Comparison of ENCODE assay signal across 8 cellular contexts in the genomic region with DNA sequence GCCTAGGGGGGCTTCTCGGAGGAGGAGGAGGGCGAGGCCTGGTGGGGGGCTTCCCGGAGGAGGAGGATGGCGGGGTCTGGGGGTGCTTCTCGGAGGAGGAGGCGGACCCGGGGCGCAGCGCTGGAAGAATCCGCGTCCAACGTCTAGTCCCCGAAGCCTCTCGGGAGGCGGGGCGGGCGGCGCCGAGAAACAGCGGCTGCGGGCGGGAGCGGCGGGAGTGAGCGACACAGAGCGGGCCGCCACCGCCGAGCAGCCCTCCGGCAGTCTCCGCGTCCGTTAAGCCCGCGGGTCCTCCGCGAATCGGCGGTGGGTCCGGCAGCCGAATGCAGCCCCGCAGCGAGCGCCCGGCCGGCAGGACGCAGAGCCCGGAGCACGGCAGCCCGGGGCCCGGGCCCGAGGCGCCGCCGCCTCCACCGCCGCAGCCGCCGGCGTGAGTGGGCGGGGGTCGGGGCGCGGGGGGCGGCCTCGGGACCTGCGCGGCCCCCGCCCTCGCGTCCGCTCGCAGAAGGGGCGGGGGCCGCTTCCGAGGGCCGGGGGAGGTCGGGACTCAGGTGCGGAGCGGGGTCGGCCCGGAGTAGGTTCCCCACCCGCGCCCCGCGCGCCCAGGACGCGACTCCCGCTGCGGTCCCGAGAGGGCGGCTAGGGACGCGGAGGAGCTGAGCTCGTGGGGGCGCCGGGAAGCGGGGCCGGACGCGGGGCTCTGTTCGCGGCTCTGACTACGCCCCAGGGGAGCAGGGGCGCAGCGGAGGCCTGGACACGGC. TPM values are rescaled to one million over a fixed set of nuclear protein-coding genes. Genes with fewer than 3 reads are reported as not detected.
DNase-seq lines count a peak whose midpoint lies in the region; ATAC-seq and TF ChIP-seq lines count a peak whose summit lies in the region.

A gene (plus strand): TSS at position 214 of the 761 bp plus-strand sequence. CDS start 110 bp downstream, at position 324.

- H3K9me3 ChIP-seq in Peyer's patch, result no peaks in the 10 kb centered on the region
- no peaks in the 10 kb centered on the region for H3K9me3 ChIP-seq in esophagus squamous epithelium

- H3K27me3 ChIP-seq in Peyer's patch, result no peaks in the 10 kb centered on the region
- H3K27me3 ChIP-seq in esophagus squamous epithelium, result peaks cover 0 to 6% (median 0%) of the 10 kb centered on the region in 4 donors

- H3K4me1 Mint-ChIP-seq in activated T-cell treated with anti-CD3 and anti-CD28 coated beads, Interleukin-2, amount 50 U/mL, for 4 hours (ENCODE audit: low read depth), result peaks cover 23% of the 10 kb centered on the region
- H3K4me1 Mint-ChIP-seq in naive B cell, result peaks cover 17 to 31% (median 19%) of the 10 kb centered on the region in 3 donors

- peaks cover 11% of the 10 kb centered on the region for H3K36me3 Mint-ChIP-seq in activated T-cell treated with anti-CD3 and anti-CD28 coated beads, Interleukin-2, amount 50 U/mL, for 4 hours (ENCODE audit: insufficient read depth)
- peaks cover 0 to 6% of the 10 kb centered on the region in 2 donors for H3K36me3 Mint-ChIP-seq in naive B cell

- TF ChIP-seq CTCF in GM12864 (IDR thresholded peaks at IDR 0.05; ENCODE audit: low read depth, low read length, missing control alignments) (no peak), Peyer's patch (IDR thresholded peaks at IDR 0.05) (peak in 1 of 6 experiments; percentile 8), esophagus squamous epithelium (IDR thresholded peaks at IDR 0.05) (no peak)

- H3K4me3 ChIP-seq in GM12864 (ENCODE audit: low read depth, low read length) (peak within 1 kb of the TSS; percentile 83), Peyer's patch (peak within 1 kb of the TSS; percentile 88 to 100 (median 92)), esophagus squamous epithelium (peak within 1 kb of the TSS; percentile 80 to 99 (median 90))

- DNase-seq in GM12864 (ENCODE audit: low read depth) (no peak), Peyer's patch (peak; percentile 75 to 89 (median 82)), esophagus squamous epithelium (lab: John Stamatoyannopoulos, UW) (no peak), naive B cell (peak; percentile 71)
- DNase-seq in activated T-cell treated with anti-CD3 and anti-CD28 coated beads, Interleukin-2, amount 50 U/mL, for 4 hours, result peak; percentile 75
- DNase-seq in stimulated activated CD8-positive, alpha-beta memory T cell treated with anti-CD3 and anti-CD28 coated beads, Interleukin-7, amount 100 ng/mL, for 48 hours (ENCODE audit: extremely low read depth in 1 of 2, low read depth in 1 of 2), result peak; percentile 61 to 77

- peak within 1 kb of the TSS; percentile 98 for H3K4me3 Mint-ChIP-seq in activated T-cell treated with anti-CD3 and anti-CD28 coated beads, Interleukin-2, amount 50 U/mL, for 4 hours
- H3K4me3 Mint-ChIP-seq in naive B cell, result peak within 1 kb of the TSS; percentile 77 to 95 (median 91)

- H3K27ac Mint-ChIP-seq in naive B cell, result peak within 1 kb of the TSS in 4 of 6 donors; percentile 34 to 81 (median 57)

- WGBS in esophagus squamous epithelium, 2 donors, result 0 to 5% methylated on average over 8 to 12 of the region's 108 CpGs

- H3K27me3 Mint-ChIP-seq in activated T-cell treated with anti-CD3 and anti-CD28 coated beads, Interleukin-2, amount 50 U/mL, for 4 hours (ENCODE audit: low read depth), result no peaks in the 10 kb centered on the region
- H3K27me3 Mint-ChIP-seq in naive B cell, result no peaks in the 10 kb centered on the region

- H3K27ac ChIP-seq in Peyer's patch, result peak within 1 kb of the TSS in 2 of 4 donors; percentile 35 to 72
- peak within 1 kb of the TSS; percentile 55 to 79 (median 66) for H3K27ac ChIP-seq in esophagus squamous epithelium

- ATAC-seq in HG03064 (IDR thresholded peaks at IDR 0.05; ENCODE audit: low read depth, unreplicated experiment), result peak; percentile 39
- ATAC-seq in activated T-cell treated with anti-CD3 and anti-CD28 coated beads, Interleukin-2, amount 50 U/mL, for 4 hours, result peak; percentile 70 to 77
- ATAC-seq in naive B cell (ENCODE audit: low read depth in 2 of 2), result peak; percentile 56 to 57
- no peak for ATAC-seq in HG03196 (IDR thresholded peaks at IDR 0.05; ENCODE audit: unreplicated experiment)

- H3K4me1 ChIP-seq in Peyer's patch, result peaks cover 5 to 36% (median 24%) of the 10 kb centered on the region in 4 donors
- H3K4me1 ChIP-seq in esophagus squamous epithelium, result peaks cover 26 to 68% (median 35%) of the 10 kb centered on the region in 3 donors

- H3K9me3 Mint-ChIP-seq in activated T-cell treated with anti-CD3 and anti-CD28 coated beads, Interleukin-2, amount 50 U/mL, for 4 hours, result no peaks in the 10 kb centered on the region
- H3K9me3 Mint-ChIP-seq in naive B cell, result no peaks in the 10 kb centered on the region

- intact Hi-C loops in esophagus squamous epithelium (cut with DNase I), result no loop called here

- H3K36me3 ChIP-seq in Peyer's patch (peaks cover 0 to 24% (median 0%) of the 10 kb centered on the region in 3 donors), esophagus squamous epithelium (peaks cover 13 to 51% (median 23%) of the 10 kb centered on the region in 3 donors)

- TF ChIP-seq POLR2A in Peyer's patch (IDR thresholded peaks at IDR 0.05), result no peak
- no peak for TF ChIP-seq POLR2A in esophagus squamous epithelium (IDR thresholded peaks at IDR 0.05)

RNA-seq across cellular contexts. Expression of the gene that starts here (rescaled TPM):
- 10 to 100 TPM; 14.9 to 17.0 (median 15.8) TPM for total RNA-seq in Peyer's patch
- total RNA-seq in activated T-cell treated with anti-CD3 and anti-CD28 coated beads, Interleukin-2, amount 50 U/mL, for 4 hours, result 10 to 100 TPM; 32.1 to 36.6 (median 34.3) TPM
- 10 to 100 TPM in 3 of 4 donors, 1 to 10 TPM in 1; 8.7 to 13.8 (median 10.3) TPM for total RNA-seq in esophagus squamous epithelium
- polyA plus RNA-seq in naive B cell (ENCODE audit: low read depth in 6 of 6), result 1 to 10 TPM in 4 of 6 donors, under 1 TPM in 1, not detected in 1; 0.70 to 1.8 (median 1.4) TPM

Comparison
In these comparisons a context has a peak if more than half of its experiments do, and no peak if none do; other contexts are left out.
1. DNase-seq: peak in Peyer's patch (3 of 3), activated T-cell treated with anti-CD3 and anti-CD28 coated beads, Interleukin-2, amount 50 U/mL, for 4 hours (single experiment), naive B cell (single experiment) and stimulated activated CD8-positive, alpha-beta memory T cell treated with anti-CD3 and anti-CD28 coated beads, Interleukin-7, amount 100 ng/mL, for 48 hours (2 of 2); none in GM12864 (single experiment) and esophagus squamous epithelium (single experiment).
2. Peak in every context shown above with its lines, with median percentiles within 50 percentile points of each other: H3K4me3 ChIP-seq.